In genomic region chr11:7675640-7676039, GRCh38 we compare ENCODE assay signal across 27 cellular contexts. TPM values are rescaled to one million over a fixed set of nuclear protein-coding genes. Genes with fewer than 3 reads are reported as not detected.
"Had no signal": no experiment of that assay in that cellular context is flagged by ENCODE, and none has a peak within 500 bp of the region (broad histone marks: within the 10 kb centered on the region; RNA-seq: fewer than 3 reads in every experiment).

No MANE protein-coding gene starts in this region.

- H3K36me3 Mint-ChIP-seq: natural killer cell treated with Interleukin-12 subunit alpha and Interleukin-12 subunit beta and Interleukin-15 and Interleukin-18, amount 100 ng/mL, for 72 hours; stimulated activated memory B cell treated with anti-CD40 and anti-IgM and Interleukin-4, amounts not matched to agents 10 μg/mL and 1 μg/mL and 100 μg/mL, for 72 hours had no signal

- H3K9me3 ChIP-seq: heart left ventricle, psoas muscle, right lobe of liver, stomach, thoracic aorta, transverse colon had no signal

- H3K27ac Mint-ChIP-seq: memory B cell; natural killer cell treated with Interleukin-12 subunit alpha and Interleukin-12 subunit beta and Interleukin-15 and Interleukin-18, amount 100 ng/mL, for 72 hours; stimulated activated memory B cell treated with anti-CD40 and anti-IgM and Interleukin-4, amounts not matched to agents 10 μg/mL and 1 μg/mL and 100 μg/mL, for 72 hours had no signal

- ATAC-seq: esophagus mucosa; heart left ventricle; left lobe of liver; natural killer cell treated with Interleukin-12 subunit alpha and Interleukin-12 subunit beta and Interleukin-15 and Interleukin-18, amount 100 ng/mL, for 72 hours; psoas muscle; right lobe of liver; stimulated activated memory B cell treated with anti-CD40 and anti-IgM and Interleukin-4, amounts not matched to agents 10 μg/mL and 1 μg/mL and 100 μg/mL, for 72 hours had no signal

- FAIRE-seq: frontal cortex had no signal

- H3K4me3 ChIP-seq: coronary artery, heart left ventricle, psoas muscle, right lobe of liver, spleen, stomach, thoracic aorta, transverse colon had no signal

- DNase-seq: effector CD8-positive, alpha-beta T cell; heart left ventricle; hippocampal formation; kidney glomerular epithelial cell; midbrain; psoas muscle; retina; right lobe of liver; spleen; stimulated activated CD4-positive, alpha-beta T cell treated with anti-CD3 and anti-CD28 coated beads, Interleukin-15, amount 100 ng/mL, for 24 hours; stimulated activated CD4-positive, alpha-beta T cell treated with anti-CD3 and anti-CD28 coated beads, Interleukin-1b, Interleukin-23, amount 100 ng/mL, for 48 hours; stimulated activated CD4-positive, alpha-beta T cell treated with anti-CD3 and anti-CD28 coated beads, Interleukin-4, amount 100 ng/mL, for 24 hours; stomach; substantia nigra; transverse colon had no signal

- H3K4me1 ChIP-seq: psoas muscle had no signal

- H3K9me3 Mint-ChIP-seq: natural killer cell treated with Interleukin-12 subunit alpha and Interleukin-12 subunit beta and Interleukin-15 and Interleukin-18, amount 100 ng/mL, for 72 hours had no signal

- H3K4me3 Mint-ChIP-seq: memory B cell; natural killer cell treated with Interleukin-12 subunit alpha and Interleukin-12 subunit beta and Interleukin-15 and Interleukin-18, amount 100 ng/mL, for 72 hours; stimulated activated memory B cell treated with anti-CD40 and anti-IgM and Interleukin-4, amounts not matched to agents 10 μg/mL and 1 μg/mL and 100 μg/mL, for 72 hours had no signal

- H3K27me3 ChIP-seq: right lobe of liver had no signal

- H3K27ac ChIP-seq: coronary artery, heart left ventricle, psoas muscle, right lobe of liver, spleen, stomach, thoracic aorta, transverse colon had no signal

- H3K36me3 ChIP-seq: heart left ventricle, right lobe of liver, spleen, stomach, thoracic aorta, transverse colon had no signal

RNA-seq across cellular contexts. Expression of gene OVCH2, which starts 30.6 kb away (rescaled TPM):
- total RNA-seq: cerebellum; dermis microvascular lymphatic vessel endothelial cell; fibroblast of lung; frontal cortex; glomerular endothelial cell; heart left ventricle; left lobe of liver; natural killer cell treated with Interleukin-12 subunit alpha and Interleukin-12 subunit beta and Interleukin-15 and Interleukin-18, amount 100 ng/mL, for 72 hours; psoas muscle; right lobe of liver; spleen; transverse colon had no signal
- polyA plus RNA-seq: fibroblast of lung, heart left ventricle, psoas muscle, spleen had no signal
